In genomic region chr11:69352715-69353325, GRCh38 we compare ENCODE assay signal across 9 cellular contexts. TPM values are rescaled to one million over a fixed set of nuclear protein-coding genes. Genes with fewer than 3 reads are reported as not detected.
DNase-seq lines count a peak whose midpoint lies in the region; ATAC-seq and TF ChIP-seq lines count a peak whose summit lies in the region.
"Had no signal": no experiment of that assay in that cellular context is flagged by ENCODE, and none has a peak within 500 bp of the region (broad histone marks: within the 10 kb centered on the region; RNA-seq: fewer than 3 reads in every experiment).

No MANE protein-coding gene starts in this region.

- H3K27me3 ChIP-seq in aorta (ENCODE audit: control insufficient read depth in 1 of 2, insufficient read depth in 2 of 2, low read length in 1 of 2): no peaks in the 10 kb centered on the region
- no peaks in the 10 kb centered on the region for H3K27me3 ChIP-seq in neural progenitor cell

- H3K4me3 ChIP-seq in aorta (ENCODE audit: low read length in 2 of 2) (no peak overlapping the region), neural progenitor cell (no peak overlapping the region)

- H3K27ac ChIP-seq in aorta (ENCODE audit: low read depth in 1 of 2, low read length in 2 of 2) (no peak overlapping the region), neural progenitor cell (no peak overlapping the region)

- intact Hi-C loops in aorta (cut with DNase I): no loop called here

- no peaks in the 10 kb centered on the region for H4K20me1 ChIP-seq in neural progenitor cell (ENCODE audit: low read depth)

- no peak overlapping the region for H3K27ac Mint-ChIP-seq in activated naive CD4-positive, alpha-beta T cell treated with anti-CD3 and anti-CD28 coated beads, Interleukin-2, amount 10 ng/mL, durations not matched to agents 7 days and 5 days
- H3K27ac Mint-ChIP-seq in neural progenitor cell: no peak overlapping the region

- peaks cover 8% of the 10 kb centered on the region for H3K27me3 Mint-ChIP-seq in activated naive CD4-positive, alpha-beta T cell treated with anti-CD3 and anti-CD28 coated beads, Interleukin-2, amount 10 ng/mL, durations not matched to agents 7 days and 5 days
- H3K27me3 Mint-ChIP-seq in neural progenitor cell (ENCODE audit: insufficient read depth, low read depth): peaks cover 7% of the 10 kb centered on the region

- no peak overlapping the region for H3K9ac ChIP-seq in neural progenitor cell

- H3K79me2 ChIP-seq in neural progenitor cell (ENCODE audit: low read depth): no peaks in the 10 kb centered on the region

- peaks cover 3% of the 10 kb centered on the region for H3K9me3 Mint-ChIP-seq in activated naive CD4-positive, alpha-beta T cell treated with anti-CD3 and anti-CD28 coated beads, Interleukin-2, amount 10 ng/mL, durations not matched to agents 7 days and 5 days
- peaks cover 1% of the 10 kb centered on the region for H3K9me3 Mint-ChIP-seq in neural progenitor cell

- H3F3A ChIP-seq in neural progenitor cell (ENCODE audit: low read depth): no peaks in the 10 kb centered on the region

- TF ChIP-seq CTCF in neural progenitor cell (IDR thresholded peaks at IDR 0.05): no peak

- H3K9me3 ChIP-seq in aorta (ENCODE audit: control insufficient read depth, low read length) (no peaks in the 10 kb centered on the region), neural progenitor cell (ENCODE audit: low read depth) (no peaks in the 10 kb centered on the region)

- CTCF ChIA-PET in activated naive CD4-positive, alpha-beta T cell treated with anti-CD3 and anti-CD28 coated beads, Interleukin-2, amount 10 ng/mL, durations not matched to agents 7 days and 5 days (lab: Charles Lee): no interaction called here

- H3K4me1 ChIP-seq in aorta (ENCODE audit: control insufficient read depth in 1 of 2, insufficient read depth in 2 of 2, low read length in 2 of 2): no peaks in the 10 kb centered on the region
- H3K4me1 ChIP-seq in neural progenitor cell: no peaks in the 10 kb centered on the region

- peaks cover 4% of the 10 kb centered on the region for H3K4me1 Mint-ChIP-seq in activated naive CD4-positive, alpha-beta T cell treated with anti-CD3 and anti-CD28 coated beads, Interleukin-2, amount 10 ng/mL, durations not matched to agents 7 days and 5 days
- H3K4me1 Mint-ChIP-seq in neural progenitor cell: no peaks in the 10 kb centered on the region

- WGBS in aorta, 2 donors: 60 to 67% methylated on average over 2 of the region's 2 CpGs

- no peak overlapping the region for H3K4me2 ChIP-seq in neural progenitor cell

- no peak overlapping the region for H3K4me3 Mint-ChIP-seq in activated naive CD4-positive, alpha-beta T cell treated with anti-CD3 and anti-CD28 coated beads, Interleukin-2, amount 10 ng/mL, durations not matched to agents 7 days and 5 days
- no peak overlapping the region for H3K4me3 Mint-ChIP-seq in neural progenitor cell

- peaks cover 4% of the 10 kb centered on the region for H3K36me3 Mint-ChIP-seq in activated naive CD4-positive, alpha-beta T cell treated with anti-CD3 and anti-CD28 coated beads, Interleukin-2, amount 10 ng/mL, durations not matched to agents 7 days and 5 days
- H3K36me3 Mint-ChIP-seq in neural progenitor cell: no peaks in the 10 kb centered on the region

- H3K36me3 ChIP-seq in aorta (ENCODE audit: control insufficient read depth in 1 of 2, insufficient read depth in 2 of 2, low read length in 1 of 2) (no peaks in the 10 kb centered on the region), neural progenitor cell (no peaks in the 10 kb centered on the region)

- ATAC-seq in left lobe of liver (peak; percentile 42), aorta (ENCODE audit: low FRiP score) (no peak), GM21786 (IDR thresholded peaks at IDR 0.05; ENCODE audit: unreplicated experiment) (no peak)

- DNase-seq in stimulated activated naive CD4-positive, alpha-beta T cell treated with Interleukin-2 at 50 U/mL for 16 hours (lab: John Stamatoyannopoulos, UW): peak; percentile 20
- DNase-seq in stimulated activated naive CD4-positive, alpha-beta T cell (lab: John Stamatoyannopoulos, UW): no peak
- DNase-seq in activated naive CD4-positive, alpha-beta T cell treated with anti-CD3 and anti-CD28 coated beads, Interleukin-2, amount 10 ng/mL, durations not matched to agents 7 days and 5 days: peak; percentile 27
- peak; percentile 53 for DNase-seq in left lobe of liver (ENCODE audit: low spot score)
- DNase-seq in aorta: no peak
- DNase-seq in NCI-H2107 (lab: John Stamatoyannopoulos, UW): no peak
- DNase-seq in neural progenitor cell (ENCODE audit: low spot score): no peak
- DNase-seq: left cardiac atrium had no signal

- H2AFZ ChIP-seq in neural progenitor cell (replicated peaks): no peak overlapping the region

RNA-seq across cellular contexts. Expression of gene MYEOV, which starts 58.9 kb away (rescaled TPM):
- total RNA-seq in left lobe of liver (0.78 TPM), aorta (under 1 TPM in 1 of 2 donors, not detected in 1; 0.52 TPM), neural progenitor cell (ENCODE audit: low replicate concordance) (not detected in 2 replicates)
- not detected for polyA plus RNA-seq in aorta

Comparison
In these comparisons a context has a peak if more than half of its experiments do, and no peak if none do; other contexts are left out.
1. DNase-seq: peak in stimulated activated naive CD4-positive, alpha-beta T cell treated with Interleukin-2 at 50 U/mL for 16 hours (single experiment), activated naive CD4-positive, alpha-beta T cell treated with anti-CD3 and anti-CD28 coated beads, Interleukin-2, amount 10 ng/mL, durations not matched to agents 7 days and 5 days (single experiment) and left lobe of liver (single experiment); none in stimulated activated naive CD4-positive, alpha-beta T cell (0 of 6), aorta (0 of 2), NCI-H2107 (single experiment) and neural progenitor cell (single experiment).